Comparison of ENCODE assay signal across 11 cellular contexts in the genomic region with DNA sequence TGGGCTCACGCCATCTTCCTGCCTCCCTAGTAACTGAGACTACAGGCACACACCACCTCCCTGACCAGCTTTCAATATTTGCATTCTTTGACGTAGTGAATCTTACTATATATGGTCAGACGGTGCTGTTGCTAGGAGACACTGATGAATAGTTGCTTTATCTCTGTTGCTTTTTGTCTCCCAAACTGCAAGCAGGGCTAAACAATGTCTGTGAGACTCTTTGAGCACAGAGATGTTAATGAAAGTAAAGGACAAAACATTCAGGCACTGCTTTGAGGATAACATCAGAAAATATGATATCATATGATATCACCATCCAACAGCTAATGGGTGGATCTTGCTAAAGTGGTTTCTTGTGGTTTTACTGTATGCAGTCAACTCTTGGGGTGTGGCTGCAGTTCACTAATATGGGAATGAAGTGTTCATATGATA. TPM values are rescaled to one million over a fixed set of nuclear protein-coding genes. Genes with fewer than 3 reads are reported as not detected.
DNase-seq lines count a peak whose midpoint lies in the region; ATAC-seq lines count a peak whose summit lies in the region.
"Had no signal": no experiment of that assay in that cellular context is flagged by ENCODE, and none has a peak within 500 bp of the region (broad histone marks: within the 10 kb centered on the region; RNA-seq: fewer than 3 reads in every experiment).

No MANE protein-coding gene starts in this region.

- POLR2A ChIA-PET in activated CD8-positive, alpha-beta T cell treated with anti-CD3 and anti-CD28 coated beads, Interleukin-2, amount 10 ng/mL, durations not matched to agents 7 days and 5 days (lab: Charles Lee): no interaction called here

- peaks cover 36% of the 10 kb centered on the region for H3K4me1 Mint-ChIP-seq in activated CD8-positive, alpha-beta T cell treated with anti-CD3 and anti-CD28 coated beads, Interleukin-2, amount 10 ng/mL, durations not matched to agents 7 days and 5 days (ENCODE audit: low read depth)
- H3K4me1 Mint-ChIP-seq: IgD-negative memory B cell had no signal

- CTCF ChIA-PET in activated CD8-positive, alpha-beta T cell treated with anti-CD3 and anti-CD28 coated beads, Interleukin-2, amount 10 ng/mL, durations not matched to agents 7 days and 5 days (lab: Charles Lee): no interaction called here

- H3K36me3 Mint-ChIP-seq in activated CD8-positive, alpha-beta T cell treated with anti-CD3 and anti-CD28 coated beads, Interleukin-2, amount 10 ng/mL, durations not matched to agents 7 days and 5 days (ENCODE audit: low read depth): peaks cover 12% of the 10 kb centered on the region

- H3K4me3 Mint-ChIP-seq in activated CD8-positive, alpha-beta T cell treated with anti-CD3 and anti-CD28 coated beads, Interleukin-2, amount 10 ng/mL, durations not matched to agents 7 days and 5 days: no peak overlapping the region

- H3K27me3 Mint-ChIP-seq in activated CD8-positive, alpha-beta T cell treated with anti-CD3 and anti-CD28 coated beads, Interleukin-2, amount 10 ng/mL, durations not matched to agents 7 days and 5 days (ENCODE audit: low read depth): no peaks in the 10 kb centered on the region

- peaks cover 18% of the 10 kb centered on the region for H3K9me3 Mint-ChIP-seq in activated CD8-positive, alpha-beta T cell treated with anti-CD3 and anti-CD28 coated beads, Interleukin-2, amount 10 ng/mL, durations not matched to agents 7 days and 5 days (ENCODE audit: insufficient read depth)

- no peak overlapping the region for H3K4me3 ChIP-seq in Jurkat, Clone E6-1 (ENCODE audit: low read length)
- H3K4me3 ChIP-seq: coronary artery, SJSA1, thoracic aorta had no signal

- no peak overlapping the region for H3K27ac Mint-ChIP-seq in activated CD8-positive, alpha-beta T cell treated with anti-CD3 and anti-CD28 coated beads, Interleukin-2, amount 10 ng/mL, durations not matched to agents 7 days and 5 days
- H3K27ac Mint-ChIP-seq: IgD-negative memory B cell had no signal

- DNase-seq in COLO829 (ENCODE audit: low spot score) (peak; percentile 79), foreskin melanocyte (peak; percentile 95), EL (no peak)
- peak; percentile 20 for DNase-seq in Jurkat, Clone E6-1 (ENCODE audit: low read depth, low spot score)
- no peak for DNase-seq in activated CD8-positive, alpha-beta T cell treated with anti-CD3 and anti-CD28 coated beads, Interleukin-2, amount 10 ng/mL, durations not matched to agents 7 days and 5 days

- ATAC-seq in activated CD8-positive, alpha-beta T cell treated with anti-CD3 and anti-CD28 coated beads, Interleukin-2, amount 10 ng/mL, durations not matched to agents 7 days and 5 days: peak; percentile 67
- ATAC-seq in HG03039 (IDR thresholded peaks at IDR 0.05; ENCODE audit: unreplicated experiment) (no peak), GM19324 (IDR thresholded peaks at IDR 0.05; ENCODE audit: low FRiP score, unreplicated experiment) (no peak)

RNA-seq across cellular contexts. Expression of a gene that starts 43.0 kb away (rescaled TPM):
- 15.4 TPM for polyA plus RNA-seq in Jurkat, Clone E6-1 (2012; ENCODE audit: insufficient read depth, insufficient read length)
- 10 to 100 TPM; 32.7 to 34.6 TPM for total RNA-seq in activated CD8-positive, alpha-beta T cell treated with anti-CD3 and anti-CD28 coated beads, Interleukin-2, amount 10 ng/mL, durations not matched to agents 7 days and 5 days

Comparison
In these comparisons a context has a peak if more than half of its experiments do, and no peak if none do; other contexts are left out.
1. DNase-seq: peak in COLO829 (single experiment), Jurkat, Clone E6-1 (single experiment) and foreskin melanocyte (single experiment); none in activated CD8-positive, alpha-beta T cell treated with anti-CD3 and anti-CD28 coated beads, Interleukin-2, amount 10 ng/mL, durations not matched to agents 7 days and 5 days (single experiment) and EL (single experiment).